ENCODE assay signal across 1 cellular context in genomic region chr17:77208217-77208808, GRCh38.
TF ChIP-seq lines count a peak whose summit lies in the region.

No MANE protein-coding gene starts in this region.

TF ChIP-seq in HepG2, 621 proteins besides CTCF, POLR2A, EP300 and RAD21 (continued from another document and continues in another):
- no peak for TF ChIP-seq SNAPC4 (CRISPR knock-in tag; IDR thresholded peaks at IDR 0.05)
- 0 out of 2 replicates have a peak, but pooled peaks have one; percentile 28 for TF ChIP-seq SMAD3 (CRISPR knock-in tag; IDR thresholded peaks at IDR 0.05)
- peak; percentile 77 for TF ChIP-seq TARDBP (CRISPR knock-in tag; IDR thresholded peaks at IDR 0.05)
- TF ChIP-seq NFATC3 (CRISPR knock-in tag; IDR thresholded peaks at IDR 0.05) = no peak
- peak; percentile 83 for TF ChIP-seq STAG1 (CRISPR knock-in tag; IDR thresholded peaks at IDR 0.05)
- TF ChIP-seq ZNF501 (CRISPR knock-in tag; IDR thresholded peaks at IDR 0.05) = peak; percentile 89
- peak; percentile 55; the same call in 1 of the 2 replicates for TF ChIP-seq MIER2 (CRISPR knock-in tag; IDR thresholded peaks at IDR 0.05)
- 0 out of 2 replicates have a peak, but pooled peaks have one; percentile 58 for TF ChIP-seq ZBTB49 (CRISPR knock-in tag; IDR thresholded peaks at IDR 0.05; ENCODE audit: borderline replicate concordance)
- peak; percentile 48; the same call in 1 of the 2 replicates for TF ChIP-seq ZBED4 (CRISPR knock-in tag; IDR thresholded peaks at IDR 0.05; ENCODE audit: borderline replicate concordance)
- peak; percentile 64; the same call in 1 of the 2 replicates for TF ChIP-seq ZNF275 (CRISPR knock-in tag; IDR thresholded peaks at IDR 0.05; ENCODE audit: borderline replicate concordance)
- TF ChIP-seq ARID4A (CRISPR knock-in tag; IDR thresholded peaks at IDR 0.05; ENCODE audit: borderline replicate concordance) = peak; percentile 39; the same call in 1 of the 2 replicates
- no peak for TF ChIP-seq KIAA2018 (CRISPR knock-in tag; IDR thresholded peaks at IDR 0.05; ENCODE audit: borderline replicate concordance)
- TF ChIP-seq ETV6 (CRISPR knock-in tag; conservative IDR thresholded peaks at IDR 0.05) = 0 out of 2 replicates have a peak, but pooled peaks have one; percentile 53
- TF ChIP-seq SALL1 (CRISPR knock-in tag; IDR thresholded peaks at IDR 0.05) = peak; percentile 71
- TF ChIP-seq ZUFSP (CRISPR knock-in tag; IDR thresholded peaks at IDR 0.05; ENCODE audit: borderline replicate concordance) = no peak
- TF ChIP-seq ZNF570 (CRISPR knock-in tag; IDR thresholded peaks at IDR 0.05; ENCODE audit: borderline replicate concordance) = no peak
- no peak for TF ChIP-seq NFE2L1 (CRISPR knock-in tag; IDR thresholded peaks at IDR 0.05; ENCODE audit: borderline replicate concordance)
- 0 out of 2 replicates have a peak, but pooled peaks have one; percentile 20 for TF ChIP-seq ZNF777 (CRISPR knock-in tag; IDR thresholded peaks at IDR 0.05)
- TF ChIP-seq ZNF230 (CRISPR knock-in tag; IDR thresholded peaks at IDR 0.05) = 0 out of 2 replicates have a peak, but pooled peaks have one; percentile 74
- TF ChIP-seq THAP11 (CRISPR knock-in tag; IDR thresholded peaks at IDR 0.05) = peak; percentile 54
